ENCODE assay signal across 1 cellular context in the genomic region with DNA sequence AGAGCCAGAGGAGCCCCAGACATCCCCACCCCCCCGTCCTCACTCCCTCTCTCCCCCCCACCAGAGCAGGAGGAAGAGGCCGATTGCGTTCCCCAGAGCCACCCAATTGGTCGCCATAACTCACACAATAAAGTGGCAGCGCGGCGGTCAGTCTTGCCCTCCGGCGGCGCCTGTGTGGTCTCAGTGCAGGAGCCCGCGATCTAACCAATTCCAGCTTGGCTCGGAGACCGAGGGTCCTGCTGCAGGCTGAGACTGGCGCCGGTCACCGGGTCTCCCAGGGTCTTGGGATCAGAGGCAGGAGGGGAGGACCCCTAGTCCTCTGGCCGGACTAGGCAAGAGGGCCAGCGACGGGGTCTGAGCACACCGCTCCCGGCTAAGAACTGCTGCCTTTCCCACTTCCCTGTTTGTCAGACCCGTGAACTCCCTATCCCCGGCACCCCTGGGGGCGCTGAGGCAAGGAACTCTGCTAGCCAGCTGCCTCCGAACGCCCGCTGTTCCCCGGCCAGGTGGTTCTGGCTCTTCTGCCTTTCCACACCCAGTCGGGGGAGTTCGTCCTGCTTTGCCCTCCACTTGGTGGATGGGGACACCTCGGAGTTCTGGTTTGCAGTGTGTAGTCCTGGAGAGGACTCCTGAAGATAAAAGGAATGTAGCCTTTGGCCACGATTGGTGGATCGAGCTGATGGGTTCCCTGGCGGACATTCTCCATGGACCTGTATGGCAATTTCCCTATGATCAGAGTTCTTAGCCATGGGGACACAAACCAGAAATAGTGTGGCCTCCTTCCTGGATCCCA.
TF ChIP-seq lines count a peak whose summit lies in the region.

No MANE protein-coding gene starts in this region.

TF ChIP-seq in A549, 52 proteins besides CTCF, POLR2A, EP300 and RAD21 (continued from another document):
- TF ChIP-seq EHMT2 (IDR thresholded peaks at IDR 0.05; ENCODE audit: low read depth) = no peak
- TF ChIP-seq ZFP36 (IDR thresholded peaks at IDR 0.05; ENCODE audit: borderline replicate concordance, partially characterized antibody) = no peak
- no peak for TF ChIP-seq JUNB (IDR thresholded peaks at IDR 0.05)
- TF ChIP-seq NR3C1 (IDR thresholded peaks at IDR 0.05) = no peak
- no peak for TF ChIP-seq FOXS1 (CRISPR knock-in tag; IDR thresholded peaks at IDR 0.05)
- TF ChIP-seq E2F6 (IDR thresholded peaks at IDR 0.05; ENCODE audit: borderline replicate concordance, low read depth) = no peak
- TF ChIP-seq ELK1 (IDR thresholded peaks at IDR 0.05; ENCODE audit: low read depth, low read length) = no peak
- TF ChIP-seq MAZ (IDR thresholded peaks at IDR 0.05; ENCODE audit: borderline replicate concordance, low read depth, low read length) = no peak
- no peak for TF ChIP-seq ZNF302 (CRISPR knock-in tag; IDR thresholded peaks at IDR 0.05)
- TF ChIP-seq HOXA7 (CRISPR knock-in tag; IDR thresholded peaks at IDR 0.05) = no peak
- no peak for TF ChIP-seq CHD4 (IDR thresholded peaks at IDR 0.05; ENCODE audit: borderline replicate concordance)
- no peak for TF ChIP-seq SREBF2 (IDR thresholded peaks at IDR 0.05)
- no peak for TF ChIP-seq RFX5 (IDR thresholded peaks at IDR 0.05)
- TF ChIP-seq CHD2 (IDR thresholded peaks at IDR 0.05; ENCODE audit: low read length, partially characterized antibody) = no peak
- no peak for TF ChIP-seq NPAS2 (CRISPR knock-in tag; IDR thresholded peaks at IDR 0.05; ENCODE audit: borderline replicate concordance)
